In the genomic region with DNA sequence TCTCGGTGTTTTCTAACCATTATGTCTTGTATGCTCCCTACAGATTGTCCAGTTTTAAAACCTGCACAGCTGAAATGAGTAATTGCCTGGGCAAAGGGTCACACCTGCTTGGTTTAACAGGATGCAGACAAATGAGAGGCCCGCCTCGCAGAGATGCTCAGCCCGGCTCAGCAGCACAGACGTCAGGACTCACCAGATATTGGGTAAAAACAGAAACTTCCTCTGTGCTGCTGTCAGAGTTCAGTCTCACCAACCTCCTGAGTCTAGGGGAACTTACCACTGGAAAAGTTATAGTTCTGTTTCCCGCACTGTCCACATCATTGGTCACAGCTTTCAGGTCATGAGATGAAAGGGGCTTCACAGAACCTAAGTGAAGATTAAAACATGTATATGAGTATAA, we compare ENCODE assay signal across 15 cellular contexts.
DNase-seq lines count a peak whose midpoint lies in the region; TF ChIP-seq lines count a peak whose summit lies in the region.
"Had no signal": no experiment of that assay in that cellular context is flagged by ENCODE, and none has a peak within 500 bp of the region (broad histone marks: within the 10 kb centered on the region; RNA-seq: fewer than 3 reads in every experiment).

No MANE protein-coding gene starts in this region.

- H3K36me3 Mint-ChIP-seq in nephron progenitor cell (ENCODE audit: low read depth): no peaks in the 10 kb centered on the region
- H3K36me3 Mint-ChIP-seq in CD8-positive, alpha-beta memory T cell: no peaks in the 10 kb centered on the region

- no peak overlapping the region for H3K4me3 Mint-ChIP-seq in nephron progenitor cell
- no peak overlapping the region for H3K4me3 Mint-ChIP-seq in CD8-positive, alpha-beta memory T cell

- H3K36me3 ChIP-seq in transverse colon: no peaks in the 10 kb centered on the region
- no peaks in the 10 kb centered on the region for H3K36me3 ChIP-seq in CD8-positive, alpha-beta memory T cell (ENCODE audit: insufficient read depth, low read length)
- H3K36me3 ChIP-seq: colonic mucosa, upper lobe of left lung had no signal

- no peak for TF ChIP-seq POLR2A in transverse colon (IDR thresholded peaks at IDR 0.05)

- H3K9me3 ChIP-seq in transverse colon: no peaks in the 10 kb centered on the region
- no peaks in the 10 kb centered on the region for H3K9me3 ChIP-seq in CD8-positive, alpha-beta memory T cell (ENCODE audit: low read length)
- H3K9me3 ChIP-seq: colonic mucosa, upper lobe of left lung had no signal

- H3K4me3 ChIP-seq in transverse colon: no peak overlapping the region
- H3K4me3 ChIP-seq in CD8-positive, alpha-beta memory T cell (ENCODE audit: low read length): no peak overlapping the region
- H3K4me3 ChIP-seq: colonic mucosa, upper lobe of left lung had no signal

- H3K27me3 Mint-ChIP-seq in nephron progenitor cell (ENCODE audit: low read depth, poor library complexity): no peaks in the 10 kb centered on the region
- H3K27me3 Mint-ChIP-seq in CD8-positive, alpha-beta memory T cell: peaks cover 0 to 1% of the 10 kb centered on the region in 2 donors

- in situ Hi-C loops in transverse colon (cut with MboI; ENCODE audit: low pct_ligation_motif_present in 1 of 4, low pct_unique_long_range_greater_than_20kb in 1 of 4, low sequenced_read_pairs in 3 of 4): no loop called here

- DNase-seq in SIG-M5 treated with dmso at 0.1 percent for 504 hours (lab: John Stamatoyannopoulos, UW; ENCODE audit: unreplicated experiment) (peak; percentile 13), SIG-M5 (lab: John Stamatoyannopoulos, UW) (no peak), globus pallidus (ENCODE audit: low spot score) (peak; percentile 33), nephron progenitor cell (peak; percentile 7), transverse colon (peak; percentile 10), AG08396 (ENCODE audit: low spot score) (no peak), SW480 (ENCODE audit: low spot score) (no peak)
- no peak for DNase-seq in CD8-positive, alpha-beta memory T cell
- DNase-seq: colonic mucosa; EL; KG1; NCI-H1092; NCI-H526 treated with DMSO at 0.1 percent for 48 hours; stimulated activated CD4-positive, alpha-beta T cell treated with anti-CD3 and anti-CD28 coated beads, Interleukin-4, amount 100 ng/mL, for 4 hours; upper lobe of left lung had no signal

- intact Hi-C loops in transverse colon (cut with DNase I; ENCODE audit: low total_unique reads): no loop called here

- CTCF ChIA-PET in CD8-positive, alpha-beta memory T cell (lab: Charles Lee): interaction anchor here (1.7 to 3.5 kb wide), 3 partner anchors 12 to 315 kb away, joined by 5 to 12 read pairs (median 12); a partner anchor contains a TSS

- POLR2A ChIA-PET in CD8-positive, alpha-beta memory T cell (lab: Charles Lee): interaction anchor here (0.5 kb wide), 1 partner anchor 54 kb away, joined by 3 read pairs; no protein-coding TSS in a partner anchor

- H3K4me1 Mint-ChIP-seq in nephron progenitor cell: peaks cover 18% of the 10 kb centered on the region
- H3K4me1 Mint-ChIP-seq in CD8-positive, alpha-beta memory T cell: peaks cover 16 to 33% (median 18%) of the 10 kb centered on the region in 3 donors

- H3K9me3 Mint-ChIP-seq in nephron progenitor cell: no peaks in the 10 kb centered on the region
- no peaks in the 10 kb centered on the region for H3K9me3 Mint-ChIP-seq in CD8-positive, alpha-beta memory T cell

- no peaks in the 10 kb centered on the region for H3K4me1 ChIP-seq in transverse colon
- no peaks in the 10 kb centered on the region for H3K4me1 ChIP-seq in CD8-positive, alpha-beta memory T cell (ENCODE audit: insufficient read depth, low read length)
- H3K4me1 ChIP-seq: colonic mucosa had no signal

- 69 to 100% methylated on average over 1 to 6 of the region's 6 CpGs for WGBS in transverse colon (ENCODE audit: low coverage in 1 of 2), 2 donors

- no peak overlapping the region for H3K27ac ChIP-seq in transverse colon
- no peak overlapping the region for H3K27ac ChIP-seq in CD8-positive, alpha-beta memory T cell (ENCODE audit: low read depth, low read length)
- H3K27ac ChIP-seq: colonic mucosa had no signal

- no peak for TF ChIP-seq CTCF in nephron progenitor cell (IDR thresholded peaks at IDR 0.05)
- TF ChIP-seq CTCF in transverse colon (IDR thresholded peaks at IDR 0.05): no peak

- TF ChIP-seq EP300 in transverse colon (IDR thresholded peaks at IDR 0.05; ENCODE audit: low read depth): no peak

- H3K27ac Mint-ChIP-seq in nephron progenitor cell: no peak overlapping the region
- H3K27ac Mint-ChIP-seq in CD8-positive, alpha-beta memory T cell: peak overlapping the region in 4 of 8 donors; percentile 30 to 63 (median 48)

- no peaks in the 10 kb centered on the region for H3K27me3 ChIP-seq in transverse colon
- no peaks in the 10 kb centered on the region for H3K27me3 ChIP-seq in CD8-positive, alpha-beta memory T cell (ENCODE audit: insufficient read depth, low read length, poor library complexity, severe bottlenecking)
- H3K27me3 ChIP-seq: colonic mucosa, upper lobe of left lung had no signal

Comparison
In these comparisons a context has a peak if more than half of its experiments do, and no peak if none do; other contexts are left out.
1. DNase-seq: peak in SIG-M5 treated with dmso at 0.1 percent for 504 hours (single experiment), globus pallidus (single experiment), nephron progenitor cell (single experiment) and transverse colon (single experiment); none in SIG-M5 (single experiment), CD8-positive, alpha-beta memory T cell (0 of 5), AG08396 (single experiment) and SW480 (single experiment).